Comparison of ENCODE assay signal across 10 cellular contexts in the genomic region with DNA sequence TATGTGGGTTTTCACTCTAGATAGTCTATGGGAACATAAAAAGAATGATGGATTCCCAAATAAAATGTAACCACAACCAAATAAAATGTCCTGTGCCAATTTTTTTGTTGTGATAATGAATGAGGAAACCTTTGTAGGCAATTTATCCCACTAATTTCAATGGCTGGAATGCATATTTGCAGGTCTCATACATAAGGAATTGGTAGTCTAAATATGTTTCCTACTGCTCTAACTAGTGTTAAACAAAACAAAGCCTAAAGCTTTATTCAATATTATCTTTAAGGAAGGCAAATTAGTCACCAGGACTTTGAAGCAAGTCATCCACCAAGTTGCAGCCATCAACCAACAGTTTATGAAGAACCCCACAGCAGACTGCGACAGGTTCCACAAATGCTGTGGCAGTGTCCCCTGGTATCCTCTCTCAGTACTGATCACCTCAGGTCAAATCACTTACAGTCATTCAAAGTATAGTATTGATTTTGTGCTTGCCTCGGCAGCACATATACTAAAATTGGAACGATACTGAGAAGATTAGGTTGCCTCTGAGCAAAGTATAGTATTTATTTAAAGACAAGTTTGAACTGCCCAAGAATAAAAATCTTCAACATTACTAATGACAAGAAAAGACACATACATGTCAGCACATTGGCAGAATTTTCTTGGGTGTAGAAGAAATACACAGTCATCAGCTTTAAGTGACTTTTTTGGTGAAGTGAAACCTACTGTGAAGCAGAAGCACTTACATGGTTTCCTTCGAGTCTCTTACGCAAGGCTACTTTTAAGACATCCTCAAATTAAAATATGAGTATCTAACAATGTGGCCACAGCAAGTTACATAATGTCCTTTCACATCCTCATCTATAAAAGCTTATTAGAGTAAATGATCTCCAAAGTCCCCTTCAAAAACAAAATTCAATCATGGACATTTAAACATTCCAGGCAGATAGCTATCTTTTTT.
DNase-seq lines count a peak whose midpoint lies in the region; ATAC-seq and TF ChIP-seq lines count a peak whose summit lies in the region.
"Had no signal": no experiment of that assay in that cellular context is flagged by ENCODE, and none has a peak within 500 bp of the region (broad histone marks: within the 10 kb centered on the region; RNA-seq: fewer than 3 reads in every experiment).

No MANE protein-coding gene starts in this region.

- POLR2A ChIA-PET in activated B cell treated with CpG ODN at 0.5 μM for 24 hours (lab: Charles Lee): interaction anchor here (1.0 to 1.5 kb wide), 3 partner anchors 16 to 21 kb away, joined by 5 to 8 read pairs (median 5); no protein-coding TSS in a partner anchor

- H3K27me3 Mint-ChIP-seq in activated B cell treated with CpG ODN at 0.5 μM for 24 hours: no peaks in the 10 kb centered on the region
- H3K27me3 Mint-ChIP-seq in activated CD4-positive, alpha-beta T cell treated with anti-CD3 and anti-CD28 coated beads, Interleukin-2, amount 10 ng/mL, durations not matched to agents 24 days and 14 days: no peaks in the 10 kb centered on the region

- H3K27ac Mint-ChIP-seq in activated B cell treated with CpG ODN at 0.5 μM for 24 hours: peak overlapping the region; percentile 81
- H3K27ac Mint-ChIP-seq in activated CD4-positive, alpha-beta T cell treated with anti-CD3 and anti-CD28 coated beads, Interleukin-2, amount 10 ng/mL, durations not matched to agents 24 days and 14 days: no peak overlapping the region

- peaks cover 33% of the 10 kb centered on the region for H3K4me1 Mint-ChIP-seq in activated B cell treated with CpG ODN at 0.5 μM for 24 hours
- H3K4me1 Mint-ChIP-seq in activated CD4-positive, alpha-beta T cell treated with anti-CD3 and anti-CD28 coated beads, Interleukin-2, amount 10 ng/mL, durations not matched to agents 24 days and 14 days: peaks cover 2% of the 10 kb centered on the region

- no peaks in the 10 kb centered on the region for H3K9me3 Mint-ChIP-seq in activated B cell treated with CpG ODN at 0.5 μM for 24 hours
- no peaks in the 10 kb centered on the region for H3K9me3 Mint-ChIP-seq in activated CD4-positive, alpha-beta T cell treated with anti-CD3 and anti-CD28 coated beads, Interleukin-2, amount 10 ng/mL, durations not matched to agents 24 days and 14 days

- intact Hi-C loops in left cardiac atrium (cut with DNase I) (no loop called here), left ventricle myocardium inferior (cut with micrococcal nuclease) (no loop called here), activated B cell treated with CpG ODN at 0.5 μM for 24 hours (cut with micrococcal nuclease) (loop anchor here (1.0 to 10.0 kb wide), 3 partner anchors 18 to 273 kb away; no protein-coding TSS in a partner anchor), uterus (cut with DNase I; ENCODE audit: low total_unique reads) (no loop called here), posterior cingulate gyrus (cut with DNase I) (no loop called here)
- intact Hi-C loops in activated CD4-positive, alpha-beta T cell treated with anti-CD3 and anti-CD28 coated beads, Interleukin-2, amount 10 ng/mL, durations not matched to agents 24 days and 14 days (cut with micrococcal nuclease): no loop called here

- CTCF ChIA-PET in activated B cell treated with CpG ODN at 0.5 μM for 24 hours (lab: Charles Lee): interaction anchor here (0.8 to 2.0 kb wide), 3 partner anchors 18 to 77 kb away, joined by 3 to 5 read pairs (median 4); no protein-coding TSS in a partner anchor

- H3K4me1 ChIP-seq in left ventricle myocardium inferior: peaks cover 44% of the 10 kb centered on the region
- H3K4me1 ChIP-seq in uterus: peaks cover 4 to 13% of the 10 kb centered on the region in 2 donors

- peak; percentile 39 to 43 for ATAC-seq in left cardiac atrium
- ATAC-seq in HG03095 (IDR thresholded peaks at IDR 0.05; ENCODE audit: unreplicated experiment): peak; percentile 69
- ATAC-seq in activated B cell treated with CpG ODN at 0.5 μM for 24 hours (ENCODE audit: low read depth): peak; percentile 97

- no peak for TF ChIP-seq CTCF in left ventricle myocardium inferior (IDR thresholded peaks at IDR 0.05; ENCODE audit: borderline replicate concordance)
- TF ChIP-seq CTCF in activated B cell treated with CpG ODN at 0.5 μM for 24 hours (IDR thresholded peaks at IDR 0.05): no peak
- no peak for TF ChIP-seq CTCF in uterus (IDR thresholded peaks at IDR 0.05)

- DNase-seq in left cardiac atrium: no peak
- no peak for DNase-seq in left ventricle myocardium inferior
- no peak for DNase-seq in activated B cell treated with CpG ODN at 0.5 μM for 24 hours
- DNase-seq in uterus: no peak
- DNase-seq in NCI-H2171 (lab: John Stamatoyannopoulos, UW): no peak
- DNase-seq in posterior cingulate gyrus: no peak
- no peak for DNase-seq in activated CD4-positive, alpha-beta T cell treated with anti-CD3 and anti-CD28 coated beads, Interleukin-2, amount 10 ng/mL, durations not matched to agents 24 days and 14 days
- DNase-seq: anterior cingulate cortex had no signal

- no peak overlapping the region for H3K27ac ChIP-seq in left ventricle myocardium inferior (replicated peaks)
- peak overlapping the region; percentile 22 to 53 for H3K27ac ChIP-seq in uterus
- H3K27ac ChIP-seq: SK-N-MC had no signal

- H3K27me3 ChIP-seq in left ventricle myocardium inferior (ENCODE audit: low read depth) (no peaks in the 10 kb centered on the region), uterus (no peaks in the 10 kb centered on the region)

- no peak for TF ChIP-seq POLR2A in uterus (IDR thresholded peaks at IDR 0.05)

- H3K4me3 ChIP-seq in left ventricle myocardium inferior: no peak overlapping the region
- no peak overlapping the region for H3K4me3 ChIP-seq in uterus
- H3K4me3 ChIP-seq: SK-N-MC had no signal

- H3K9me3 ChIP-seq in left ventricle myocardium inferior (replicated peaks) (no peaks in the 10 kb centered on the region), uterus (no peaks in the 10 kb centered on the region)

- H3K36me3 ChIP-seq in left ventricle myocardium inferior (no peaks in the 10 kb centered on the region), uterus (no peaks in the 10 kb centered on the region)

- peak overlapping the region; percentile 59 for H3K4me3 Mint-ChIP-seq in activated B cell treated with CpG ODN at 0.5 μM for 24 hours
- no peak overlapping the region for H3K4me3 Mint-ChIP-seq in activated CD4-positive, alpha-beta T cell treated with anti-CD3 and anti-CD28 coated beads, Interleukin-2, amount 10 ng/mL, durations not matched to agents 24 days and 14 days

- H3K36me3 Mint-ChIP-seq in activated B cell treated with CpG ODN at 0.5 μM for 24 hours (ENCODE audit: low read depth): peaks cover 2% of the 10 kb centered on the region
- peaks cover 4% of the 10 kb centered on the region for H3K36me3 Mint-ChIP-seq in activated CD4-positive, alpha-beta T cell treated with anti-CD3 and anti-CD28 coated beads, Interleukin-2, amount 10 ng/mL, durations not matched to agents 24 days and 14 days (ENCODE audit: low read depth)

Comparison
In these comparisons a context has a peak if more than half of its experiments do, and no peak if none do; other contexts are left out.
1. ATAC-seq: peak in every context shown above with its lines; median percentile 97 in activated B cell treated with CpG ODN at 0.5 μM for 24 hours; 69 in HG03095; 41 in left cardiac atrium.